In genomic region chr11:20110908-20111669, GRCh38 we compare ENCODE assay signal across 9 cellular contexts. TPM values are rescaled to one million over a fixed set of nuclear protein-coding genes. Genes with fewer than 3 reads are reported as not detected.
DNase-seq lines count a peak whose midpoint lies in the region; ATAC-seq and TF ChIP-seq lines count a peak whose summit lies in the region.
"Had no signal": no experiment of that assay in that cellular context is flagged by ENCODE, and none has a peak within 500 bp of the region (broad histone marks: within the 10 kb centered on the region; RNA-seq: fewer than 3 reads in every experiment).

No MANE protein-coding gene starts in this region.

- DNase-seq in CD4-positive, alpha-beta memory T cell = peak in 4 of 5 donors; percentile 19 to 33 (median 30)
- DNase-seq in NCI-H345 (lab: John Stamatoyannopoulos, UW) (peak; percentile 68), activated T-cell treated with anti-CD3 and anti-CD28 coated beads for 24 hours (ENCODE audit: low read depth) (peak; percentile 35), foreskin keratinocyte (peak; percentile 90 to 91), progenitor cell of endocrine pancreas (ENCODE audit: low spot score, unreplicated experiment) (peak; percentile 52)

- H3K27ac Mint-ChIP-seq in CD4-positive, alpha-beta memory T cell = no peak overlapping the region
- peak overlapping the region; percentile 49 for H3K27ac Mint-ChIP-seq in progenitor cell of endocrine pancreas

- H3K4me1 ChIP-seq in CD4-positive, alpha-beta memory T cell (ENCODE audit: insufficient read depth, low read length) = no peaks in the 10 kb centered on the region
- peaks cover 25% of the 10 kb centered on the region for H3K4me1 ChIP-seq in foreskin keratinocyte

- H3K4me3 Mint-ChIP-seq in CD4-positive, alpha-beta memory T cell = no peak overlapping the region
- no peak overlapping the region for H3K4me3 Mint-ChIP-seq in progenitor cell of endocrine pancreas (ENCODE audit: low read depth)

- H3K27me3 ChIP-seq in CD4-positive, alpha-beta memory T cell (ENCODE audit: insufficient read depth, low read length) = no peaks in the 10 kb centered on the region
- no peaks in the 10 kb centered on the region for H3K27me3 ChIP-seq in foreskin keratinocyte

- H3K36me3 Mint-ChIP-seq in CD4-positive, alpha-beta memory T cell = no peaks in the 10 kb centered on the region
- H3K36me3 Mint-ChIP-seq in progenitor cell of endocrine pancreas (ENCODE audit: insufficient read depth) = peaks cover 18% of the 10 kb centered on the region

- H3K27me3 Mint-ChIP-seq in CD4-positive, alpha-beta memory T cell = peaks cover 0 to 2% of the 10 kb centered on the region in 2 donors
- H3K27me3 Mint-ChIP-seq in progenitor cell of endocrine pancreas = no peaks in the 10 kb centered on the region

- no peak overlapping the region for H3K4me3 ChIP-seq in CD4-positive, alpha-beta memory T cell (ENCODE audit: low read length in 2 of 2)
- H3K4me3 ChIP-seq: SK-N-MC had no signal

- ATAC-seq in GM19035 (IDR thresholded peaks at IDR 0.05; ENCODE audit: unreplicated experiment) = peak; percentile 85
- ATAC-seq in HG03342 (IDR thresholded peaks at IDR 0.05; ENCODE audit: unreplicated experiment) = peak; percentile 86
- ATAC-seq in foreskin keratinocyte = peak; percentile 60
- no peak for ATAC-seq in HG02623 (IDR thresholded peaks at IDR 0.05; ENCODE audit: unreplicated experiment)

- TF ChIP-seq CTCF in foreskin keratinocyte (conservative IDR thresholded peaks at IDR 0.05) (peak; percentile 92), progenitor cell of endocrine pancreas (IDR thresholded peaks at IDR 0.05; ENCODE audit: unreplicated experiment) (peak; percentile 87)

- H3K9me3 ChIP-seq in CD4-positive, alpha-beta memory T cell (ENCODE audit: control insufficient read depth in 1 of 2, low read length in 2 of 2) = no peaks in the 10 kb centered on the region

- POLR2A ChIA-PET in CD4-positive, alpha-beta memory T cell (lab: Charles Lee; ENCODE audit: partially characterized antibody) = no interaction called here

- H3K4me1 Mint-ChIP-seq in CD4-positive, alpha-beta memory T cell = peaks cover 0 to 6% (median under 1%) of the 10 kb centered on the region in 4 donors
- H3K4me1 Mint-ChIP-seq in progenitor cell of endocrine pancreas (ENCODE audit: low read depth) = no peaks in the 10 kb centered on the region

- no peak overlapping the region for H3K27ac ChIP-seq in CD4-positive, alpha-beta memory T cell (ENCODE audit: low read depth, low read length)
- H3K27ac ChIP-seq in foreskin keratinocyte = peak overlapping the region; percentile 93
- H3K27ac ChIP-seq: SK-N-MC had no signal

- peaks cover 0 to 2% (median 0%) of the 10 kb centered on the region in 8 donors for H3K9me3 Mint-ChIP-seq in CD4-positive, alpha-beta memory T cell
- no peaks in the 10 kb centered on the region for H3K9me3 Mint-ChIP-seq in progenitor cell of endocrine pancreas (ENCODE audit: low read depth)

- intact Hi-C loops in CD4-positive, alpha-beta memory T cell (cut with micrococcal nuclease) = loop anchor here (10.0 kb wide), 1 partner anchor 166 kb away; no protein-coding TSS in a partner anchor

- CTCF ChIA-PET in CD4-positive, alpha-beta memory T cell (lab: Charles Lee; ENCODE audit: partially characterized antibody) = interaction anchor here (0.8 to 9.4 kb wide), 8 partner anchors 10 to 242 kb away, joined by 3 to 79 read pairs (median 5); no protein-coding TSS in a partner anchor

- no peaks in the 10 kb centered on the region for H3K36me3 ChIP-seq in CD4-positive, alpha-beta memory T cell (ENCODE audit: insufficient read depth, low read length)

RNA-seq across cellular contexts. Expression of gene DBX1, which starts 49.2 kb away (rescaled TPM):
- total RNA-seq in CD4-positive, alpha-beta memory T cell = not detected
- not detected for polyA plus RNA-seq in CD4-positive, alpha-beta memory T cell
- not detected in 2 replicates for total RNA-seq in foreskin keratinocyte
- polyA plus RNA-seq in foreskin keratinocyte = not detected in 2 replicates
- not detected in 2 replicates for total RNA-seq in progenitor cell of endocrine pancreas

Comparison
In these comparisons a context has a peak if more than half of its experiments do, and no peak if none do; other contexts are left out.
1. DNase-seq: peak in every context shown above with its lines; median percentile 90 in foreskin keratinocyte; 68 in NCI-H345; 52 in progenitor cell of endocrine pancreas; 35 in activated T-cell treated with anti-CD3 and anti-CD28 coated beads for 24 hours; 30 in CD4-positive, alpha-beta memory T cell.